Comparison of ENCODE assay signal across 1 cellular context in the genomic region with DNA sequence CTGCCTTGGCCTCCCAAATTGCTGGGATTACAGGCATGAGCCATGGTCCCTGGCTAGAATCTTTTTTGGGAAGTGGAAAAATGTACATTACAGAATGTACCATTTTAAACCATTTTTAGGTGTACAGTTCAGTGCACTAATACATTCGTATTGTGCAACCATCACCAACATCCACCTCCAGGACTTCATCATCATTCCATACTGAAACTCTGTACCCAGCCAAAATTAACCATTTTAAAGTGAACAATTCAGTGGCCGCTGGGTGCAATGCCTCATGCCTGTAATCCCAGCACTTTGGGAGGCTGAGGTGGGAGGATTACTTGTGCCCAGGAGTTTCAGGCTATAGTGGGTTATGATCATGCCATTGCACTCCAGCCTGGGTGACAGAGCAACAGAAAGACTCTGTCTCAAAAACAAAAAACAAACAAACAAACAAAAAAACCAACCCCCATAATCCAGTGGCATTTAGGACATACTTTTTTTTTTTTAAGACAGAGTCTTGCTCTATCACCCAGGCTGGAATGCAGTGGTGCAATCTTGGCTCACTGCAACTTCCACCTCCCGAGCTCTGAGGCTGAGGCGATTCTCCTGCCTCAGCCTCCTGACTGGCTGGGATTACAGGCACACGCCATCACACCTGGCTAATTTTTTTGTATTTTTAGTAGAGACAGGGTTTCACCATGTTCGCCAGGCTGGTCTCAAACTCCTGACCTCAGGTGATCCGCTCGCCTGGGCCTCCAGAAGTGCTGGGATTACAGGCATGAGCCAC. TPM values are rescaled to one million over a fixed set of nuclear protein-coding genes. Genes with fewer than 3 reads are reported as not detected.
"Had no signal": no experiment of that assay in that cellular context is flagged by ENCODE, and none has a peak within 500 bp of the region (broad histone marks: within the 10 kb centered on the region; RNA-seq: fewer than 3 reads in every experiment).

No MANE protein-coding gene starts in this region.

RNA-seq across cellular contexts. Expression of gene C16orf86, which starts 27.1 kb away (rescaled TPM):
- total RNA-seq: PC-3 had no signal
